In genomic region chr3:40377822-40378221, GRCh38 we compare ENCODE assay signal across 27 cellular contexts.
"Had no signal": no experiment of that assay in that cellular context is flagged by ENCODE, and none has a peak within 500 bp of the region (broad histone marks: within the 10 kb centered on the region; RNA-seq: fewer than 3 reads in every experiment).

No MANE protein-coding gene starts in this region.

- H3K4me1 ChIP-seq: stomach, suprapubic skin, testis, thyroid gland, tibial artery, tibial nerve, transverse colon, upper lobe of left lung, upper lobe of right lung, uterus, vagina had no signal

- FAIRE-seq: urothelium cell line had no signal

- H3K4me3 ChIP-seq: stomach, suprapubic skin, testis, thoracic aorta, thyroid gland, tibial artery, tibial nerve, transverse colon, upper lobe of left lung, upper lobe of right lung, uterus, vagina had no signal

- H3K27me3 ChIP-seq: stomach, suprapubic skin, testis, thyroid gland, tibial artery, tibial nerve, transverse colon, upper lobe of left lung, upper lobe of right lung, uterus, vagina had no signal

- H3K27ac ChIP-seq: stomach, suprapubic skin, testis, thoracic aorta, thyroid gland, tibial artery, tibial nerve, transverse colon, upper lobe of left lung, upper lobe of right lung, uterus, vagina had no signal

- DNase-seq: stimulated activated CD4-positive, alpha-beta T cell treated with anti-CD3 and anti-CD28 coated beads, Interleukin-2, amount 100 ng/mL, for 48 hours; stimulated activated CD4-positive, alpha-beta T cell treated with anti-CD3 and anti-CD28 coated beads, Interleukin-4, amount 100 ng/mL, for 1 hour; stimulated activated CD4-positive, alpha-beta T cell treated with anti-CD3 and anti-CD28 coated beads, Interleukin-4, amount 100 ng/mL, for 24 hours; stimulated activated CD4-positive, alpha-beta T cell treated with anti-CD3 and anti-CD28 coated beads, Interleukin-4, amount 100 ng/mL, for 4 hours; stimulated activated CD8-positive, alpha-beta memory T cell treated with anti-CD3 and anti-CD28 coated beads, Interleukin-4, amount 100 ng/mL, for 48 hours; stimulated activated naive B cell treated with anti-CD40 and anti-IgM and Interleukin-4, amounts not matched to agents 10 μg/mL and 1 μg/mL and 100 μg/mL, for 72 hours; stimulated activated naive CD4-positive, alpha-beta T cell; stimulated activated naive CD4-positive, alpha-beta T cell treated with Interleukin-2 at 50 U/mL for 16 hours; stimulated activated naive CD8-positive, alpha-beta T cell treated with anti-CD3 and anti-CD28 coated beads, Interleukin-15, amount 100 ng/mL, for 72 hours; stimulated activated naive CD8-positive, alpha-beta T cell treated with anti-CD3 and anti-CD28 coated beads, Interleukin-15, Interleukin-2, amounts not matched to agents 100 U/mL and 50 U/mL, for 24 hours; stomach; substantia nigra; testis; thyroid gland; tibial artery; transverse colon; trophoblast cell; upper lobe of left lung; upper lobe of right lung; uterus had no signal

- ATAC-seq: stimulated activated effector memory CD8-positive, alpha-beta T cell treated with anti-CD3 and anti-CD28 coated beads, Interleukin-12 subunit alpha, Interleukin-12 subunit beta, amount 100 ng/mL, for 72 hours; stimulated activated memory B cell treated with anti-CD40 and anti-IgM and Interleukin-4, amounts not matched to agents 10 μg/mL and 1 μg/mL and 100 μg/mL, for 72 hours; stimulated activated naive B cell treated with anti-CD40 and anti-IgM and Interleukin-4, amounts not matched to agents 10 μg/mL and 1 μg/mL and 100 μg/mL, for 72 hours; stimulated activated naive CD8-positive, alpha-beta T cell treated with anti-CD3 and anti-CD28 coated beads, Interleukin-15, amount 100 ng/mL, for 72 hours; stimulated activated naive CD8-positive, alpha-beta T cell treated with anti-CD3 and anti-CD28 coated beads, Interleukin-15, Interleukin-2, amounts not matched to agents 100 U/mL and 50 U/mL, for 24 hours; upper lobe of right lung had no signal

- H3K36me3 ChIP-seq: stomach, suprapubic skin, thoracic aorta, thyroid gland, tibial artery, transverse colon, upper lobe of left lung, upper lobe of right lung, uterus, vagina had no signal

- H3K9me3 ChIP-seq: testis, thoracic aorta, thyroid gland, tibial artery, transverse colon, upper lobe of left lung, upper lobe of right lung, uterus, vagina had no signal
